In the genomic region with DNA sequence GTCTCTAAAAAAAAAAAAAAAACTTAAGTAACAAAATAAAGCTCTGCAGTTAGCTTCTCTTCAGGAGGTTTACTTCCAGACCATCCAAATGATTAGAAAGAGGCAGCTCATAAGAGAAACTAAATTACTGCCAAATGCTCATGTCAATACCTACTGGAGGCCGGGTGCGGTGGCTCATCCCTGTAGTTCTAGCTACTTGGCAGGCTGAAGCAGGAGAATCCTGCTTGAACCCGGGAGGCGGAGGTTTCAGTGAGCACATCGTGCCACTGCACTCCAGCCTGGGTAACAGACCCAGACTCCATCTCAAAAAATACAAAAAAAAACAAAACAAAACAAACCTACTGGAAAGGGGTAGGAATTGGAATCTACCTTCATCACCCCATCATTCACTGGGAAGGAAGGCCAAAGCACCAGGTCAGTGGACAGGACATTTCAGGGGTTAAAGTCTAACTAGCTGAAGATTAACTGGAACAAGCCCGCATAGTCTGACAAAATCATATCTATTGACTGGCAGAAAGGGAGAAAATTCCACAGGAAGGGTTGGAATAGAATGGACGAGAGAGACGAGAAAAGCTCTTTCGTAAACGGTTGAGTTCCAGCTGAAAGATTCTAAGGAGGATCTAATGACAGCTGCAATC, we compare ENCODE assay signal across 10 cellular contexts. TPM values are rescaled to one million over a fixed set of nuclear protein-coding genes. Genes with fewer than 3 reads are reported as not detected.
DNase-seq lines count a peak whose midpoint lies in the region; ATAC-seq and TF ChIP-seq lines count a peak whose summit lies in the region.
"Had no signal": no experiment of that assay in that cellular context is flagged by ENCODE, and none has a peak within 500 bp of the region (broad histone marks: within the 10 kb centered on the region; RNA-seq: fewer than 3 reads in every experiment).

No MANE protein-coding gene starts in this region.

- WGBS in mesenchymal stem cell, result 91% methylated on average over 8 of the region's 10 CpGs

- H3K9me3 ChIP-seq in left ventricle myocardium inferior (replicated peaks), result no peaks in the 10 kb centered on the region
- no peaks in the 10 kb centered on the region for H3K9me3 ChIP-seq in breast epithelium
- H3K9me3 ChIP-seq in mesenchymal stem cell (ENCODE audit: control insufficient read depth, low read length), result peaks cover 10% of the 10 kb centered on the region

- peak overlapping the region; percentile 91 for H3K27ac ChIP-seq in left ventricle myocardium inferior (replicated peaks)
- peak overlapping the region; percentile 40 to 90 for H3K27ac ChIP-seq in breast epithelium
- no peak overlapping the region for H3K27ac ChIP-seq in mesenchymal stem cell (ENCODE audit: low read length, poor library complexity, severe bottlenecking)

- H2AK5ac ChIP-seq in mesenchymal stem cell (ENCODE audit: low read length, severe bottlenecking), result no peak overlapping the region

- H3K36me3 Mint-ChIP-seq in CD14-positive monocyte, result peaks cover 3 to 18% of the 10 kb centered on the region in 2 donors

- no peak overlapping the region for H2BK5ac ChIP-seq in mesenchymal stem cell (ENCODE audit: low read depth, low read length, poor library complexity, severe bottlenecking)

- no peak overlapping the region for H4K91ac ChIP-seq in mesenchymal stem cell (ENCODE audit: low read length)

- DNase-seq in left ventricle myocardium inferior (no peak), left cardiac atrium (no peak), breast epithelium (ENCODE audit: low spot score in 2 of 2) (no peak), mesenchymal stem cell (no peak), T1000 (lab: John Stamatoyannopoulos, UW) (no peak), CD14-positive monocyte (ENCODE audit: low spot score) (no peak)
- no peak for DNase-seq in effector CD8-positive, alpha-beta T cell (lab: John Stamatoyannopoulos, UW)
- DNase-seq: NCI-H774; stimulated activated CD4-positive, alpha-beta T cell treated with anti-CD3 and anti-CD28 coated beads, Interleukin-2, amount 100 ng/mL, for 48 hours had no signal

- TF ChIP-seq CTCF in left ventricle myocardium inferior (IDR thresholded peaks at IDR 0.05; ENCODE audit: borderline replicate concordance) (no peak), breast epithelium (IDR thresholded peaks at IDR 0.05) (no peak), CD14-positive monocyte (IDR thresholded peaks at IDR 0.05) (no peak)

- TF ChIP-seq POLR2A in breast epithelium (IDR thresholded peaks at IDR 0.05), result no peak

- H3K14ac ChIP-seq in mesenchymal stem cell (ENCODE audit: low read length in 2 of 2), result no peak overlapping the region

- H2BK15ac ChIP-seq in mesenchymal stem cell (ENCODE audit: low read depth, poor library complexity, severe bottlenecking), result no peak overlapping the region

- no peak overlapping the region for H3K23ac ChIP-seq in mesenchymal stem cell (ENCODE audit: low read length in 2 of 2)

- no peak overlapping the region for H3K27ac Mint-ChIP-seq in CD14-positive monocyte

- H3K9ac ChIP-seq in mesenchymal stem cell (ENCODE audit: low read length), result peak overlapping the region; percentile 92

- peaks cover 15% of the 10 kb centered on the region for H3K4me1 Mint-ChIP-seq in CD14-positive monocyte

- no peak overlapping the region for H2BK12ac ChIP-seq in mesenchymal stem cell (ENCODE audit: low read length in 2 of 2)

- H3K36me3 ChIP-seq in left ventricle myocardium inferior (no peaks in the 10 kb centered on the region), breast epithelium (no peaks in the 10 kb centered on the region), mesenchymal stem cell (ENCODE audit: control insufficient read depth in 1 of 2, insufficient read depth in 2 of 2, low read depth in 1 of 2, low read length in 2 of 2) (no peaks in the 10 kb centered on the region)

- H3K9me3 Mint-ChIP-seq in CD14-positive monocyte, result peaks cover 12 to 70% (median 48%) of the 10 kb centered on the region in 7 donors

- H3K4me3 Mint-ChIP-seq in CD14-positive monocyte, result peak overlapping the region in 1 of 2 donors; percentile 95

- peak overlapping the region; percentile 64 for H3K4me2 ChIP-seq in mesenchymal stem cell (ENCODE audit: low read length, poor library complexity, severe bottlenecking)

- H3K79me1 ChIP-seq in mesenchymal stem cell (replicated peaks; ENCODE audit: low read length, poor library complexity, severe bottlenecking), result peaks cover 16% of the 10 kb centered on the region

- H2AFZ ChIP-seq in mesenchymal stem cell (ENCODE audit: low read depth, low read length), result no peak overlapping the region

- ATAC-seq in left cardiac atrium (no peak), GM18519 (IDR thresholded peaks at IDR 0.05; ENCODE audit: low FRiP score, unreplicated experiment) (no peak)

- H3K4me3 ChIP-seq in left ventricle myocardium inferior (peak overlapping the region; percentile 78), breast epithelium (peak overlapping the region; percentile 73 to 89 (median 75)), mesenchymal stem cell (ENCODE audit: insufficient read depth in 1 of 2, low read depth in 1 of 2, low read length in 2 of 2) (peak overlapping the region in 1 of 2 experiments; percentile 89)

- no peak overlapping the region for H4K8ac ChIP-seq in mesenchymal stem cell (ENCODE audit: low read length)

- H3K4ac ChIP-seq in mesenchymal stem cell (ENCODE audit: low read depth in 1 of 2, low read length in 2 of 2), result no peak overlapping the region

- H2BK120ac ChIP-seq in mesenchymal stem cell (ENCODE audit: low read depth, low read length), result no peak overlapping the region

- H3K4me1 ChIP-seq in left ventricle myocardium inferior (peaks cover 24% of the 10 kb centered on the region), breast epithelium (peaks cover 0 to 10% of the 10 kb centered on the region in 2 donors), mesenchymal stem cell (ENCODE audit: control insufficient read depth, insufficient read depth, low read depth, low read length) (peaks cover 4% of the 10 kb centered on the region)

- peaks cover 2 to 4% (median 2%) of the 10 kb centered on the region in 3 donors for H3K27me3 Mint-ChIP-seq in CD14-positive monocyte (ENCODE audit: low read depth in 3 of 3)

- H3K27me3 ChIP-seq in left ventricle myocardium inferior (ENCODE audit: low read depth) (no peaks in the 10 kb centered on the region), breast epithelium (no peaks in the 10 kb centered on the region), mesenchymal stem cell (ENCODE audit: control insufficient read depth in 1 of 2, insufficient read depth in 1 of 2, low read length in 2 of 2) (no peaks in the 10 kb centered on the region)

- no peak overlapping the region for H3K18ac ChIP-seq in mesenchymal stem cell (ENCODE audit: low read depth in 1 of 2, low read length in 2 of 2)

- intact Hi-C loops in left ventricle myocardium inferior (cut with micrococcal nuclease), result no loop called here
- intact Hi-C loops in left cardiac atrium (cut with DNase I), result loop anchor here in 1 of 2 donors (5.0 kb wide), 1 partner anchor 40 kb away; a partner anchor contains a TSS
- intact Hi-C loops in breast epithelium (cut with DNase I; ENCODE audit: low total_unique reads), result no loop called here
- intact Hi-C loops in CD14-positive monocyte (cut with micrococcal nuclease), result loop anchor here (10.0 kb wide), 2 partner anchors 197 to 477 kb away; a partner anchor contains a TSS

RNA-seq across cellular contexts. Expression of a gene that starts 1.3 kb away (rescaled TPM):
- total RNA-seq in left ventricle myocardium inferior (2.8 TPM), left cardiac atrium (1 to 10 TPM; 2.9 to 3.3 TPM), breast epithelium (10 to 100 TPM in 1 of 3 donors, 1 to 10 TPM in 2; 5.3 to 13.3 (median 8.5) TPM)
- polyA plus RNA-seq in mesenchymal stem cell (2013, experiment 1 of 2), result 1.5 TPM
- 1.7 TPM for polyA plus RNA-seq in mesenchymal stem cell (2013, experiment 2 of 2)
- 1 to 10 TPM in 1 of 2 donors, under 1 TPM in 1; 0.72 to 1.1 TPM for polyA plus RNA-seq in CD14-positive monocyte

RNA-seq across cellular contexts. Expression of a gene that starts 40.8 kb away (rescaled TPM):
- total RNA-seq in left ventricle myocardium inferior (5.0 TPM), left cardiac atrium (1 to 10 TPM; 3.8 to 4.7 TPM), breast epithelium (10 to 100 TPM in 1 of 3 donors, 1 to 10 TPM in 2; 3.4 to 13.6 (median 9.5) TPM)
- 2.9 TPM for polyA plus RNA-seq in mesenchymal stem cell (2013, experiment 1 of 2)
- polyA plus RNA-seq in mesenchymal stem cell (2013, experiment 2 of 2), result 2.9 TPM
- under 1 TPM; 0.33 to 0.46 TPM for polyA plus RNA-seq in CD14-positive monocyte

Comparison
In these comparisons a context has a peak if more than half of its experiments do, and no peak if none do; other contexts are left out.
1. intact Hi-C loops: an anchor here in CD14-positive monocyte (10.0 kb wide); none called in left ventricle myocardium inferior and breast epithelium.